12 cellular contexts compared by ENCODE assay signal in the genomic region with DNA sequence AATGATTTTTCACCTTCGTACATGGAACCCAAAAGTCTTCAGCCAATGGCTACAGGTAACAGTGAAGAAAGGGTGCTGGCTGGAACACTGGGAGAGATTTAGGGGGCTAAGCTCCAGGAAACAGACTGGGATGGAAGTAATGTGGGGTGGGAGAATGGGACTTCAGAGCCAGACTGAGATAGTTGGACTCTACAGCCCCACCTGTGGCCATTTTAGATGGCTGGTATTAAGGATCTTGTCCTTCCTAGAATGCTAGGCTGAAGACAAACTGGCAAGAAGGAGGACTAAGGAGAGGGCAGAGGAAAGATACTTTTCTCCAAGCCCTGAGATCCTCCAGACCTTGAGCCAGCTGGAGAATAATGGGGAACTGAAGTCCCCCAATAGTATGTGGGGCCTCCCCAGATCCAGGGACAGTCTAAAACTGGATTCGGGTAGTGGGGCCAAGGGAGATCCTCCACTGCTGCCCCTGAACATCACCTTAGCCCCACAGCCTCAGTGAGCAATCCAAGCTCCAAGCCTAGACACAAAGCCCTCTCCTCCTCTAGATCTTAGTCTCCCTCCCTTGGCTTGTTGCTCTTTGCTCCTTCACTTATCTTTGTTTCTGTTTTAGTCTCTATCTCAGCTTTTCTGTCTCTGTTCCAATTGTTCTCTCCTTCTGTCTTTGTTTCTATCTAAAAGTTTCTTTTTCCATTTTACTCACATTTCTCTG. TPM values are rescaled to one million over a fixed set of nuclear protein-coding genes. Genes with fewer than 3 reads are reported as not detected.
A peak's percentile ranks its signal among the peaks of the same experiment; 100 is the strongest.
DNase-seq lines count a peak whose midpoint lies in the region; ATAC-seq, FAIRE-seq and TF ChIP-seq lines count a peak whose summit lies in the region.
"Had no signal": no experiment of that assay in that cellular context is flagged by ENCODE, and none has a peak within 500 bp of the region (broad histone marks: within the 10 kb centered on the region; RNA-seq: fewer than 3 reads in every experiment).

No MANE protein-coding gene starts in this region.

- no peak overlapping the region for H3K9ac ChIP-seq in SU-DHL-6 (ENCODE audit: low read length)

- H3K9me3 Mint-ChIP-seq in stimulated activated naive B cell treated with anti-CD40 and anti-IgM and Interleukin-4, amounts not matched to agents 10 μg/mL and 1 μg/mL and 100 μg/mL, for 72 hours = no peaks in the 10 kb centered on the region
- H3K9me3 Mint-ChIP-seq: CD4-positive, alpha-beta memory T cell had no signal

- no peaks in the 10 kb centered on the region for H3F3A ChIP-seq in SU-DHL-6 (ENCODE audit: insufficient read depth)

- ATAC-seq in HG03354 (IDR thresholded peaks at IDR 0.05; ENCODE audit: poor library complexity, severe bottlenecking, unreplicated experiment) = no peak
- ATAC-seq in stimulated activated naive B cell treated with anti-CD40 and anti-IgM and Interleukin-4, amounts not matched to agents 10 μg/mL and 1 μg/mL and 100 μg/mL, for 72 hours (replicated peaks) = no peak

- H3K4me1 ChIP-seq in left ventricle myocardium inferior = peaks cover 19% of the 10 kb centered on the region

- no peak overlapping the region for H3K4me2 ChIP-seq in SU-DHL-6 (ENCODE audit: low read depth, low read length, poor library complexity, severe bottlenecking)

- no peak overlapping the region for H2AFZ ChIP-seq in SU-DHL-6 (ENCODE audit: low read depth, low read length, severe bottlenecking)

- H3K9me3 ChIP-seq in left ventricle myocardium inferior (replicated peaks) (no peaks in the 10 kb centered on the region), SU-DHL-6 (ENCODE audit: insufficient read depth, low read length) (no peaks in the 10 kb centered on the region)
- H3K9me3 ChIP-seq: stomach had no signal

- no peaks in the 10 kb centered on the region for H4K20me1 ChIP-seq in SU-DHL-6 (ENCODE audit: low read depth, low read length)

- no peaks in the 10 kb centered on the region for H3K36me3 Mint-ChIP-seq in stimulated activated naive B cell treated with anti-CD40 and anti-IgM and Interleukin-4, amounts not matched to agents 10 μg/mL and 1 μg/mL and 100 μg/mL, for 72 hours

- H3K4me3 ChIP-seq in left ventricle myocardium inferior (no peak overlapping the region), SU-DHL-6 (ENCODE audit: insufficient read depth, low read length, poor library complexity, severe bottlenecking) (no peak overlapping the region), foreskin fibroblast (ENCODE audit: low read depth in 1 of 2, low read length in 2 of 2) (no peak overlapping the region)
- H3K4me3 ChIP-seq: stomach had no signal

- DNase-seq in left ventricle myocardium inferior (no peak), cardiac septum (ENCODE audit: low spot score) (no peak), foreskin fibroblast (no peak), frontal cortex (ENCODE audit: low spot score in 2 of 2) (no peak)
- no peak for DNase-seq in stimulated activated naive CD4-positive, alpha-beta T cell treated with Interleukin-2 at 50 U/mL for 16 hours (lab: John Stamatoyannopoulos, UW)
- no peak for DNase-seq in stimulated activated naive B cell treated with anti-CD40 and anti-IgM and Interleukin-4, amounts not matched to agents 10 μg/mL and 1 μg/mL and 100 μg/mL, for 72 hours
- DNase-seq: CD4-positive, alpha-beta memory T cell; retina had no signal

- peaks cover 11 to 21% of the 10 kb centered on the region in 2 donors for H3K4me1 Mint-ChIP-seq in stimulated activated naive B cell treated with anti-CD40 and anti-IgM and Interleukin-4, amounts not matched to agents 10 μg/mL and 1 μg/mL and 100 μg/mL, for 72 hours

- peak overlapping the region; percentile 74 for H3K27ac ChIP-seq in left ventricle myocardium inferior (replicated peaks)
- no peak overlapping the region for H3K27ac ChIP-seq in SU-DHL-6 (ENCODE audit: low read depth, low read length)

- H3K9me2 ChIP-seq in SU-DHL-6 (replicated peaks; ENCODE audit: insufficient read depth, low read length) = no peaks in the 10 kb centered on the region

- intact Hi-C loops in left ventricle myocardium inferior (cut with micrococcal nuclease) (no loop called here), cardiac septum (cut with DNase I) (loop anchor here (2.0 kb wide), 1 partner anchor 48 kb away; no protein-coding TSS in a partner anchor)

- H3K36me3 ChIP-seq in left ventricle myocardium inferior = no peaks in the 10 kb centered on the region
- no peaks in the 10 kb centered on the region for H3K36me3 ChIP-seq in SU-DHL-6 (ENCODE audit: low read length)
- H3K36me3 ChIP-seq: stomach had no signal

- no peak overlapping the region for H3K4me3 Mint-ChIP-seq in stimulated activated naive B cell treated with anti-CD40 and anti-IgM and Interleukin-4, amounts not matched to agents 10 μg/mL and 1 μg/mL and 100 μg/mL, for 72 hours

- FAIRE-seq in frontal cortex (lab: Jason Lieb, UNC) = no peak
- FAIRE-seq: RCC 7860 had no signal

- H3K27me3 ChIP-seq in left ventricle myocardium inferior (ENCODE audit: low read depth) (peaks cover 2% of the 10 kb centered on the region), SU-DHL-6 (ENCODE audit: low read length) (no peaks in the 10 kb centered on the region)
- H3K27me3 ChIP-seq: stomach had no signal

- no peaks in the 10 kb centered on the region for H3K79me2 ChIP-seq in SU-DHL-6 (ENCODE audit: insufficient read depth, low read length)

- H3K27ac Mint-ChIP-seq in stimulated activated naive B cell treated with anti-CD40 and anti-IgM and Interleukin-4, amounts not matched to agents 10 μg/mL and 1 μg/mL and 100 μg/mL, for 72 hours = no peak overlapping the region
- H3K27ac Mint-ChIP-seq: CD4-positive, alpha-beta memory T cell had no signal

- no peaks in the 10 kb centered on the region for H3K27me3 Mint-ChIP-seq in stimulated activated naive B cell treated with anti-CD40 and anti-IgM and Interleukin-4, amounts not matched to agents 10 μg/mL and 1 μg/mL and 100 μg/mL, for 72 hours

- TF ChIP-seq CTCF in left ventricle myocardium inferior (IDR thresholded peaks at IDR 0.05; ENCODE audit: borderline replicate concordance) (no peak), SU-DHL-6 (IDR thresholded peaks at IDR 0.05; ENCODE audit: insufficient read depth, low read length, poor library complexity, severe bottlenecking) (peak; percentile 24), foreskin fibroblast (IDR thresholded peaks at IDR 0.05; ENCODE audit: low read depth, low read length) (peak; percentile 15)

RNA-seq across cellular contexts. Expression of a gene that starts 16.1 kb away (rescaled TPM):
- 45.3 TPM for total RNA-seq in left ventricle myocardium inferior
- 142 TPM for total RNA-seq in cardiac septum
- total RNA-seq in frontal cortex = 58.3 TPM
